ENCODE assay signal across 8 cellular contexts in the genomic region with DNA sequence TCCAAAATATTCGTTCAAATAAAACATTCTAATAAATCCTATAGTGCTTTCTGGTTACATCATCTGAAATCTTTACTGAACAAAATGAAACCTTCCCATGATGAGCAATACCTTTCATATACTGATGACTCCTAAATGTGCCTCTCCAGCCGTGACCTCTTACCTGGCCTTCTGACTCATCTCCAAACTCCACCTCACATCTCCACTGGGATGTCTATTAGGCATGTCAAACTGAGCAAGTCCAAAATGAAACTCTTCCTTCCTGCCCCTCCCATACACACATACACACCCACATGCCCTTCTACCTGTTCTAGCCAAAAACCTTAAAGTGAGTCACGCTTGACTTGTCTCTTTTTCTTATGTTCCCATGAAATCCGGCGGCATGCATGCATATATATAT. TPM values are rescaled to one million over a fixed set of nuclear protein-coding genes. Genes with fewer than 3 reads are reported as not detected.
DNase-seq lines count a peak whose midpoint lies in the region; ATAC-seq and TF ChIP-seq lines count a peak whose summit lies in the region.

No MANE protein-coding gene starts in this region.

- H3K4me1 Mint-ChIP-seq in WTC11 = peaks cover 25% of the 10 kb centered on the region

- TF ChIP-seq CTCF in GM13977 (IDR thresholded peaks at IDR 0.05; ENCODE audit: extremely low read depth, insufficient read depth, missing control alignments) (no peak), WTC11 (IDR thresholded peaks at IDR 0.05) (no peak)

- no peak overlapping the region for H3K27ac Mint-ChIP-seq in WTC11

- no peaks in the 10 kb centered on the region for H3K36me3 Mint-ChIP-seq in WTC11

- in situ Hi-C loops in GM13977 (cut with MboI; ENCODE audit: low pct_unique_long_range_greater_than_20kb, low sequenced_read_pairs, unreplicated experiment) = no loop called here

- POLR2A ChIA-PET in WTC11 (lab: Charles Lee) = no interaction called here

- CTCF ChIA-PET in WTC11 (lab: Charles Lee) = no interaction called here

- ATAC-seq in GM21737 (IDR thresholded peaks at IDR 0.05; ENCODE audit: unreplicated experiment) = peak; percentile 92
- ATAC-seq in SK-N-SH treated with all-trans-retinoic acid at 6 μM for 48 hours = no peak
- ATAC-seq in WTC11 = no peak

- peaks cover 3% of the 10 kb centered on the region; the same call in 1 of the 2 replicates for H3K9me3 Mint-ChIP-seq in WTC11

- DNase-seq in GM13977 (ENCODE audit: low spot score) (peak; percentile 56), LoVo (ENCODE audit: low spot score) (peak; percentile 84), glomerular visceral epithelial cell (ENCODE audit: extremely low spot score) (peak; percentile 36), GM03348 (ENCODE audit: low spot score) (no peak), WTC11 (ENCODE audit: low spot score) (no peak), NCI-H1048 (lab: John Stamatoyannopoulos, UW) (no peak)

- H3K27me3 Mint-ChIP-seq in WTC11 (ENCODE audit: low read depth) = no peaks in the 10 kb centered on the region

- no peak overlapping the region for H3K4me3 Mint-ChIP-seq in WTC11

TF ChIP-seq in SK-N-SH treated with all-trans-retinoic acid at 6 μM for 48 hours, 23 proteins besides CTCF, POLR2A, EP300 and RAD21:
- no peak for TF ChIP-seq ZFP3 (CRISPR knock-in tag; IDR thresholded peaks at IDR 0.05)
- TF ChIP-seq RARB (CRISPR knock-in tag; IDR thresholded peaks at IDR 0.05) = no peak
- TF ChIP-seq, protein P1, sequence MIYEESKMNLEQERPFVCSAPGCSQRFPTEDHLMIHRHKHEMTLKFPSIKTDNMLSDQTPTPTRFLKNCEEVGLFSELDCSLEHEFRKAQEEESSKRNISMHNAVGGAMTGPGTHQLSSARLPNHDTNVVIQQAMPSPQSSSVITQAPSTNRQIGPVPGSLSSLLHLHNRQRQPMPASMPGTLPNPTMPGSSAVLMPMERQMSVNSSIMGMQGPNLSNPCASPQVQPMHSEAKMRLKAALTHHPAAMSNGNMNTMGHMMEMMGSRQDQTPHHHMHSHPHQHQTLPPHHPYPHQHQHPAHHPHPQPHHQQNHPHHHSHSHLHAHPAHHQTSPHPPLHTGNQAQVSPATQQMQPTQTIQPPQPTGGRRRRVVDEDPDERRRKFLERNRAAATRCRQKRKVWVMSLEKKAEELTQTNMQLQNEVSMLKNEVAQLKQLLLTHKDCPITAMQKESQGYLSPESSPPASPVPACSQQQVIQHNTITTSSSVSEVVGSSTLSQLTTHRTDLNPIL (CRISPR knock-in tag; IDR thresholded peaks at IDR 0.05; ENCODE audit: low read depth) = no peak
- TF ChIP-seq ZC3H10 (CRISPR knock-in tag; IDR thresholded peaks at IDR 0.05) = no peak
- TF ChIP-seq BACH2 (CRISPR knock-in tag; IDR thresholded peaks at IDR 0.05; ENCODE audit: borderline replicate concordance) = no peak
- TF ChIP-seq TCF4 (CRISPR knock-in tag; IDR thresholded peaks at IDR 0.05; ENCODE audit: borderline replicate concordance) = no peak
- no peak for TF ChIP-seq GLIS3 (CRISPR knock-in tag; IDR thresholded peaks at IDR 0.05)
- no peak for TF ChIP-seq ZNF70 (CRISPR knock-in tag; IDR thresholded peaks at IDR 0.05)

TF ChIP-seq in WTC11, 78 proteins besides CTCF, POLR2A, EP300 and RAD21:
- TF ChIP-seq ZNF416 (CRISPR knock-in tag; IDR thresholded peaks at IDR 0.05) (no peak), ZNF121 (CRISPR knock-in tag; IDR thresholded peaks at IDR 0.05) (no peak), GABPB1 (CRISPR knock-in tag; IDR thresholded peaks at IDR 0.05) (no peak), NFATC4 (CRISPR knock-in tag; IDR thresholded peaks at IDR 0.05) (no peak), NR2C2 (CRISPR knock-in tag; IDR thresholded peaks at IDR 0.05) (no peak), GTF2I (CRISPR knock-in tag; conservative IDR thresholded peaks at IDR 0.05) (no peak), FOXJ3 (CRISPR knock-in tag; IDR thresholded peaks at IDR 0.05; ENCODE audit: borderline replicate concordance) (no peak)
- TF ChIP-seq, protein P2, sequence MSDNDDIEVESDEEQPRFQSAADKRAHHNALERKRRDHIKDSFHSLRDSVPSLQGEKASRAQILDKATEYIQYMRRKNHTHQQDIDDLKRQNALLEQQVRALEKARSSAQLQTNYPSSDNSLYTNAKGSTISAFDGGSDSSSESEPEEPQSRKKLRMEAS (CRISPR knock-in tag; IDR thresholded peaks at IDR 0.05) = no peak
- TF ChIP-seq, protein P3, sequence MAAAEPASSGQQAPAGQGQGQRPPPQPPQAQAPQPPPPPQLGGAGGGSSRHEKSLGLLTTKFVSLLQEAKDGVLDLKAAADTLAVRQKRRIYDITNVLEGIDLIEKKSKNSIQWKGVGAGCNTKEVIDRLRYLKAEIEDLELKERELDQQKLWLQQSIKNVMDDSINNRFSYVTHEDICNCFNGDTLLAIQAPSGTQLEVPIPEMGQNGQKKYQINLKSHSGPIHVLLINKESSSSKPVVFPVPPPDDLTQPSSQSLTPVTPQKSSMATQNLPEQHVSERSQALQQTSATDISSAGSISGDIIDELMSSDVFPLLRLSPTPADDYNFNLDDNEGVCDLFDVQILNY (CRISPR knock-in tag; IDR thresholded peaks at IDR 0.05) = no peak
- TF ChIP-seq, protein P4, sequence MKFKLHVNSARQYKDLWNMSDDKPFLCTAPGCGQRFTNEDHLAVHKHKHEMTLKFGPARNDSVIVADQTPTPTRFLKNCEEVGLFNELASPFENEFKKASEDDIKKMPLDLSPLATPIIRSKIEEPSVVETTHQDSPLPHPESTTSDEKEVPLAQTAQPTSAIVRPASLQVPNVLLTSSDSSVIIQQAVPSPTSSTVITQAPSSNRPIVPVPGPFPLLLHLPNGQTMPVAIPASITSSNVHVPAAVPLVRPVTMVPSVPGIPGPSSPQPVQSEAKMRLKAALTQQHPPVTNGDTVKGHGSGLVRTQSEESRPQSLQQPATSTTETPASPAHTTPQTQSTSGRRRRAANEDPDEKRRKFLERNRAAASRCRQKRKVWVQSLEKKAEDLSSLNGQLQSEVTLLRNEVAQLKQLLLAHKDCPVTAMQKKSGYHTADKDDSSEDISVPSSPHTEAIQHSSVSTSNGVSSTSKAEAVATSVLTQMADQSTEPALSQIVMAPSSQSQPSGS (CRISPR knock-in tag; IDR thresholded peaks at IDR 0.05; ENCODE audit: borderline replicate concordance, low read depth) = no peak

RNA-seq across cellular contexts. Expression of a gene that starts 22.9 kb away (rescaled TPM):
- total RNA-seq in WTC11 (2021) = 1.5 to 2.0 TPM (median 1.6 TPM) in 3 replicates

Comparison
In these comparisons a context has a peak if more than half of its experiments do, and no peak if none do; other contexts are left out.
1. DNase-seq: peak in GM13977 (single experiment), LoVo (single experiment) and glomerular visceral epithelial cell (single experiment); none in GM03348 (single experiment), WTC11 (single experiment) and NCI-H1048 (single experiment).